Comparison of ENCODE assay signal across 9 cellular contexts in the genomic region with DNA sequence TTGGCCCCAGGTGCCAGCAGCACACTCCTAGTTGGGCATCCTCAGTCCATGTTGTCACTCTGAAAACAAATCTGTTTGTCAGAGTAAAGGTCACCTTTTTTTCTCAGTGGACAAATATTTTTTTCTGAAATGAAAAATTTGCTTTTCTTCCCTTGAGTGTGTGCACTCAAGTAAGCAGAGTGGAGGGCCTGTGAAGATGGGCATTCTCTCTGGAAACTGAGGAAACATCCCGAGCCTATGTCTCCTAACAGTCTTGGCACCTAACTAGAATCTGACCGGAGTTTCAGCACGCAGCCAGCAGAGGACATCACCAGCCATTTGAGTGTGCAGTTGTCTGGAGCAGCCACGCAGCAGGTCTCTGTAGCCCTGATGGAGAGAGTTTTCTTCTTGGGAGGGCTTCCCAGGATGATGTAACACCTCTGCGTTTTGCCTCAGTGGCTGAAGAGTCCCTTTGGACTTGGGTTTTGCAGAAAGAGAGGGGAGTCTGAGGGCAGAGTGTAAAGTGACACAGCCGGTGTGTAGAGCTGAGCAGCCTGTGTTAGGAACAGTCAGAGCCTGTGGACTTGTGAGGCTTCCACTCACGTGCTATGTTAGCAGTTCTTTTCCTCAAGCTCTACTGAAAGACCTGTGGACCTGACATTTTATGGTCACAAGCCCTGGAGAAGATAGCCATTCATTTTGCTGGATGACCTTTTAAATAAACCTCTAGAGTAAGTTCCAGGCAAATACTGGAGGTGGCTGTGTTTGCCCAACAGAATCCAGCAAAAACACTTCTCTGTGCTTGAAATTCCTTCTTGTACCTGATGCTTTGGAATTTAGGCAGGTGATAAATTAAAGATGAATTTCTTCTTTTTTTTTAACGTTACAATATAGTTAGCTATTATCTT. TPM values are rescaled to one million over a fixed set of nuclear protein-coding genes. Genes with fewer than 3 reads are reported as not detected.
DNase-seq lines count a peak whose midpoint lies in the region; ATAC-seq and TF ChIP-seq lines count a peak whose summit lies in the region.
"Had no signal": no experiment of that assay in that cellular context is flagged by ENCODE, and none has a peak within 500 bp of the region (broad histone marks: within the 10 kb centered on the region; RNA-seq: fewer than 3 reads in every experiment).

No MANE protein-coding gene starts in this region.

- peak overlapping the region; percentile 62 for H3K27ac ChIP-seq in BLaER1
- H3K27ac ChIP-seq in RWPE2 (ENCODE audit: poor library complexity, severe bottlenecking) = no peak overlapping the region
- no peak overlapping the region for H3K27ac ChIP-seq in neural progenitor cell

- H3K4me2 ChIP-seq in BLaER1 (peak overlapping the region; percentile 56), neural progenitor cell (no peak overlapping the region)

- no peaks in the 10 kb centered on the region for H3K79me2 ChIP-seq in neural progenitor cell (ENCODE audit: low read depth)

- H4K20me1 ChIP-seq in BLaER1 (no peaks in the 10 kb centered on the region), neural progenitor cell (ENCODE audit: low read depth) (no peaks in the 10 kb centered on the region)

- H3K4me1 ChIP-seq in BLaER1 = peaks cover 57% of the 10 kb centered on the region
- peaks cover 16% of the 10 kb centered on the region for H3K4me1 ChIP-seq in RWPE2 (ENCODE audit: insufficient read depth, poor library complexity, severe bottlenecking)
- H3K4me1 ChIP-seq in neural progenitor cell = no peaks in the 10 kb centered on the region

- ATAC-seq in RWPE2 (ENCODE audit: low read depth) = peak; percentile 10; the same call in 1 of the 3 replicates

- peaks cover 40% of the 10 kb centered on the region for H3K36me3 ChIP-seq in BLaER1
- H3K36me3 ChIP-seq in RWPE2 (ENCODE audit: low read depth) = peaks cover 39% of the 10 kb centered on the region
- no peaks in the 10 kb centered on the region for H3K36me3 ChIP-seq in neural progenitor cell

- H3F3A ChIP-seq in neural progenitor cell (ENCODE audit: low read depth) = no peaks in the 10 kb centered on the region

- H3K27me3 ChIP-seq in BLaER1 (no peaks in the 10 kb centered on the region), RWPE2 (ENCODE audit: insufficient read depth, poor library complexity, severe bottlenecking) (no peaks in the 10 kb centered on the region), neural progenitor cell (no peaks in the 10 kb centered on the region)

- H3K9me3 ChIP-seq in BLaER1 (no peaks in the 10 kb centered on the region; the same call in 1 of the 2 replicates), RWPE2 (ENCODE audit: severe bottlenecking) (no peaks in the 10 kb centered on the region), neural progenitor cell (ENCODE audit: low read depth) (no peaks in the 10 kb centered on the region)

- TF ChIP-seq CTCF in RWPE2 (IDR thresholded peaks at IDR 0.05; ENCODE audit: poor library complexity, severe bottlenecking) = peak; percentile 11
- TF ChIP-seq CTCF in fibroblast of the aortic adventitia (IDR thresholded peaks at IDR 0.05; ENCODE audit: insufficient read depth, low read length) = peak; percentile 45
- peak; percentile 27 for TF ChIP-seq CTCF in neural progenitor cell (IDR thresholded peaks at IDR 0.05)

- peak overlapping the region; percentile 22 for H3K27ac Mint-ChIP-seq in neural progenitor cell

- peaks cover 6% of the 10 kb centered on the region for H3K36me3 Mint-ChIP-seq in neural progenitor cell

- H3K27me3 Mint-ChIP-seq in neural progenitor cell (ENCODE audit: insufficient read depth, low read depth) = peaks cover 2% of the 10 kb centered on the region

- H3K9me3 Mint-ChIP-seq in neural progenitor cell = no peaks in the 10 kb centered on the region

- H2AFZ ChIP-seq in neural progenitor cell (replicated peaks) = no peak overlapping the region

- DNase-seq in RWPE2 (ENCODE audit: low spot score) (no peak), fibroblast of the aortic adventitia (ENCODE audit: low read depth) (peak; percentile 65), neural progenitor cell (ENCODE audit: low spot score) (peak; percentile 31), DMS79 treated with DMSO at 0.1 percent for 48 hours (lab: John Stamatoyannopoulos, UW) (no peak), COLO668 (lab: John Stamatoyannopoulos, UW; ENCODE audit: unreplicated experiment) (no peak), NCI-H146 treated with DMSO at 0.1 percent for 48 hours (lab: John Stamatoyannopoulos, UW; ENCODE audit: unreplicated experiment) (no peak)
- DNase-seq in stimulated activated naive CD4-positive, alpha-beta T cell treated with Interleukin-2 at 50 U/mL for 16 hours (lab: John Stamatoyannopoulos, UW) = no peak
- DNase-seq: activated effector memory CD4-positive, alpha-beta T cell treated with anti-CD3 and anti-CD28 coated beads, Interleukin-2, amount 50 U/mL, for 16 hours had no signal

- H3K4me3 ChIP-seq in BLaER1 = no peak overlapping the region
- H3K4me3 ChIP-seq in RWPE2 (ENCODE audit: severe bottlenecking) = no peak overlapping the region
- H3K4me3 ChIP-seq in fibroblast of the aortic adventitia (ENCODE audit: low read depth, low read length) = no peak overlapping the region
- H3K4me3 ChIP-seq in neural progenitor cell = no peak overlapping the region

- H3K9ac ChIP-seq in BLaER1 = peak overlapping the region; percentile 40; the same call in 1 of the 2 replicates
- H3K9ac ChIP-seq in neural progenitor cell = no peak overlapping the region

- H3K4me3 Mint-ChIP-seq in neural progenitor cell = no peak overlapping the region

- H3K4me1 Mint-ChIP-seq in neural progenitor cell = no peaks in the 10 kb centered on the region

RNA-seq across cellular contexts. Expression of gene ABHD2, which starts 51.6 kb away (rescaled TPM):
- total RNA-seq in fibroblast of the aortic adventitia (ENCODE audit: low replicate concordance) (34.5 and 100 TPM in 2 replicates), neural progenitor cell (ENCODE audit: low replicate concordance) (10.9 and 18.1 TPM in 2 replicates)

Comparison
In these comparisons a context has a peak if more than half of its experiments do, and no peak if none do; other contexts are left out.
1. DNase-seq: peak in fibroblast of the aortic adventitia (single experiment) and neural progenitor cell (single experiment); none in RWPE2 (single experiment), DMS79 treated with DMSO at 0.1 percent for 48 hours (single experiment), stimulated activated naive CD4-positive, alpha-beta T cell treated with Interleukin-2 at 50 U/mL for 16 hours (single experiment), COLO668 (single experiment) and NCI-H146 treated with DMSO at 0.1 percent for 48 hours (single experiment).
2. Peak in every context shown above with its lines, with median percentiles within 50 percentile points of each other: CTCF ChIP-seq.